8 cellular contexts compared by ENCODE assay signal in genomic region chr5:72452515-72453259, GRCh38. TPM values are rescaled to one million over a fixed set of nuclear protein-coding genes. Genes with fewer than 3 reads are reported as not detected.
DNase-seq lines count a peak whose midpoint lies in the region; ATAC-seq and TF ChIP-seq lines count a peak whose summit lies in the region.

No MANE protein-coding gene starts in this region.

- H3K27me3 ChIP-seq in dorsolateral prefrontal cortex = no peaks in the 10 kb centered on the region

- peak overlapping the region; percentile 86 for H3K27ac Mint-ChIP-seq in mesothelial cell of epicardium

- H3K9me3 Mint-ChIP-seq in mesothelial cell of epicardium = peaks cover 3% of the 10 kb centered on the region

- no peak overlapping the region for H3K4me3 Mint-ChIP-seq in mesothelial cell of epicardium

- ATAC-seq in HG03108 (IDR thresholded peaks at IDR 0.05; ENCODE audit: unreplicated experiment) = no peak

- no peaks in the 10 kb centered on the region for H3K27me3 Mint-ChIP-seq in mesothelial cell of epicardium (ENCODE audit: low read depth)

- TF ChIP-seq CTCF in dorsolateral prefrontal cortex (IDR thresholded peaks at IDR 0.05 in 54 of 56, conservative IDR thresholded peaks at IDR 0.05 in 2 of 56; ENCODE audit: low read depth in 1 of 56, partially characterized antibody in 56 of 56) (no peak), mesothelial cell of epicardium (IDR thresholded peaks at IDR 0.05; ENCODE audit: unreplicated experiment) (no peak)

- peaks cover 21% of the 10 kb centered on the region for H3K4me1 Mint-ChIP-seq in mesothelial cell of epicardium

- no peaks in the 10 kb centered on the region for H3K36me3 Mint-ChIP-seq in mesothelial cell of epicardium

- peak overlapping the region in 50 of 59 donors; percentile 6 to 94 (median 80) for H3K27ac ChIP-seq in dorsolateral prefrontal cortex

- no peak overlapping the region for H3K4me3 ChIP-seq in dorsolateral prefrontal cortex

- intact Hi-C loops in dorsolateral prefrontal cortex (cut with DNase I) = no loop called here

- DNase-seq in A172 (ENCODE audit: low spot score) (peak; percentile 82), HT1080 (ENCODE audit: low read depth) (peak; percentile 86), dorsolateral prefrontal cortex (no peak), mesothelial cell of epicardium (ENCODE audit: low spot score in 2 of 2, unreplicated experiment in 2 of 2) (no peak), HUDEP-2 (lab: John Stamatoyannopoulos, UW; ENCODE audit: unreplicated experiment in 76 of 76) (no peak), NCI-H69 (lab: John Stamatoyannopoulos, UW) (no peak)
- DNase-seq in activated CD4-positive, alpha-beta T cell treated with anti-CD3 and anti-CD28 coated beads, Interleukin-2, amount 50 U/mL, for 48 hours = no peak

RNA-seq across cellular contexts. Expression of gene ZNF366, which starts 54.5 kb away (rescaled TPM):
- total RNA-seq in A172 (2014; rRNA removed; shearing (Covaris generic)) = not detected in 2 replicates
- total RNA-seq in HT1080 (2014; rRNA removed; shearing (Covaris generic)) = not detected in 2 replicates
- polyA plus RNA-seq in HT1080 (2015; cell fraction: cytosol; rRNA removed) = 0.01 TPM in 1 of 2 replicates, not detected in the other
- not detected in 2 replicates for polyA plus RNA-seq in HT1080 (2015; cell fraction: nucleus; rRNA removed)
- 10 to 100 TPM in 1 of 120 experiments, 1 to 10 TPM in 118, under 1 TPM in 1; 0.42 to 10.1 (median 3.9) TPM for total RNA-seq in dorsolateral prefrontal cortex
- not detected in 3 replicates for total RNA-seq in mesothelial cell of epicardium

Comparison
In these comparisons a context has a peak if more than half of its experiments do, and no peak if none do; other contexts are left out.
1. DNase-seq: peak in A172 (single experiment) and HT1080 (single experiment); none in dorsolateral prefrontal cortex (0 of 10), mesothelial cell of epicardium (0 of 2), activated CD4-positive, alpha-beta T cell treated with anti-CD3 and anti-CD28 coated beads, Interleukin-2, amount 50 U/mL, for 48 hours (0 of 2), HUDEP-2 (0 of 76) and NCI-H69 (single experiment).